Comparison of ENCODE assay signal across 32 cellular contexts in the genomic region with DNA sequence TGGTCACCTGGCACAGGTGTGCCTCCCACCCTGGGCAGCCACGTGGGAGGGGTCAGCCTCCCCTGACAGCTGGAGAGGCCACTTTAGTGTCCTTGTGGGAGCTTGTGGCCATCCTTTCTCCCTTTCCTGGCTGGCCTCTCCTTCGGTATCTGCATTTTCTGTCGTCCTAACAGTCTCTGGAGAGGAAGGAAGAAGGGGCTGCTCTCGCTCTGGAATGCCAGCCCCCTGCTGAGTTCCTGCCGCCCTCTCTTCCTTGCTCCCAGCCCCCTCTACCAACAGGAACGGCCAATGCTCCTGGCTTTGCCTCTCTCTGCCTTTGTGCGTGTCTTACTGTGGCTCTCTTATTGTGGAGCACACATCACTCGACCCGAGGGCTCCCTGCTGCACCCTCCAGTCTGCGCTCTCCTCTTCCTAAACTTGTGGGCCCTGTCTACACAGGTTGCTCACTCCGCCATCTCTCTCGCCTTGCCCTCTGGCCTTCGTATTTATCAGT.
DNase-seq lines count a peak whose midpoint lies in the region; ATAC-seq and TF ChIP-seq lines count a peak whose summit lies in the region.
"Had no signal": no experiment of that assay in that cellular context is flagged by ENCODE, and none has a peak within 500 bp of the region (broad histone marks: within the 10 kb centered on the region; RNA-seq: fewer than 3 reads in every experiment).

No MANE protein-coding gene starts in this region.

- no peak overlapping the region for H3K4me3 Mint-ChIP-seq in endodermal cell
- H3K4me3 Mint-ChIP-seq: activated naive CD8-positive, alpha-beta T cell treated with anti-CD3 and anti-CD28 coated beads, Interleukin-2, amount 10 ng/mL, durations not matched to agents 7 days and 5 days; dendritic cell treated with granulocyte-macrophage colony-stimulating factor and Interleukin-4, amounts not matched to agents 40 ng/mL and 50 ng/mL, for 4 days; HFFc6; immature natural killer cell; mesothelial cell of epicardium; stimulated activated effector memory CD8-positive, alpha-beta T cell treated with anti-CD3 and anti-CD28 coated beads, Interleukin-12 subunit alpha, Interleukin-12 subunit beta, amount 100 ng/mL, for 72 hours; T-cell had no signal

- H3K36me3 ChIP-seq in endodermal cell (ENCODE audit: control insufficient read depth, insufficient read depth, low read length), result no peaks in the 10 kb centered on the region
- no peaks in the 10 kb centered on the region for H3K36me3 ChIP-seq in mesenchymal stem cell (ENCODE audit: control insufficient read depth in 1 of 2, insufficient read depth in 2 of 2, low read depth in 1 of 2, low read length in 2 of 2)
- H3K36me3 ChIP-seq in upper lobe of right lung, result no peaks in the 10 kb centered on the region
- H3K36me3 ChIP-seq in trophoblast cell (ENCODE audit: control insufficient read depth in 1 of 2, insufficient read depth in 2 of 2, low read length in 2 of 2), result no peaks in the 10 kb centered on the region
- H3K36me3 ChIP-seq: transverse colon, WERI-Rb-1 had no signal

- intact Hi-C loops in upper lobe of right lung (cut with DNase I), result no loop called here

- H3K23ac ChIP-seq in mesenchymal stem cell (ENCODE audit: low read length in 2 of 2) (no peak overlapping the region), trophoblast cell (ENCODE audit: low read length) (no peak overlapping the region)

- H4K8ac ChIP-seq in mesenchymal stem cell (ENCODE audit: low read length) (no peak overlapping the region), trophoblast cell (ENCODE audit: low read depth, low read length) (no peak overlapping the region)

- H2AFZ ChIP-seq in mesenchymal stem cell (ENCODE audit: low read depth, low read length) (no peak overlapping the region), trophoblast cell (ENCODE audit: insufficient read depth, low read length, poor library complexity) (no peak overlapping the region)

- H3K36me3 Mint-ChIP-seq in endodermal cell (ENCODE audit: low read depth), result no peaks in the 10 kb centered on the region
- H3K36me3 Mint-ChIP-seq: activated naive CD8-positive, alpha-beta T cell treated with anti-CD3 and anti-CD28 coated beads, Interleukin-2, amount 10 ng/mL, durations not matched to agents 7 days and 5 days; mesothelial cell of epicardium; stimulated activated effector memory CD8-positive, alpha-beta T cell treated with anti-CD3 and anti-CD28 coated beads, Interleukin-12 subunit alpha, Interleukin-12 subunit beta, amount 100 ng/mL, for 72 hours; T-cell had no signal

- peaks cover 14% of the 10 kb centered on the region for H3K4me1 ChIP-seq in endodermal cell (ENCODE audit: control insufficient read depth, insufficient read depth, low read length)
- peaks cover 34% of the 10 kb centered on the region for H3K4me1 ChIP-seq in mesenchymal stem cell (ENCODE audit: control insufficient read depth, insufficient read depth, low read depth, low read length)
- H3K4me1 ChIP-seq in upper lobe of right lung, result no peaks in the 10 kb centered on the region
- H3K4me1 ChIP-seq in trophoblast cell (ENCODE audit: control insufficient read depth in 1 of 2, insufficient read depth in 2 of 2, low read length in 2 of 2), result peaks cover 0 to 11% of the 10 kb centered on the region in 2 experiments

- H3K18ac ChIP-seq in mesenchymal stem cell (ENCODE audit: low read depth in 1 of 2, low read length in 2 of 2), result no peak overlapping the region
- no peak overlapping the region for H3K18ac ChIP-seq in trophoblast cell (ENCODE audit: low read length)

- H3K79me2 ChIP-seq in trophoblast cell (ENCODE audit: control insufficient read depth, insufficient read depth, low read length, poor library complexity), result no peaks in the 10 kb centered on the region

- H3K79me1 ChIP-seq in mesenchymal stem cell (replicated peaks; ENCODE audit: low read length, poor library complexity, severe bottlenecking), result no peaks in the 10 kb centered on the region
- H3K79me1 ChIP-seq in trophoblast cell (ENCODE audit: low read length), result no peaks in the 10 kb centered on the region

- H3K27ac Mint-ChIP-seq in endodermal cell, result peak overlapping the region; percentile 20
- H3K27ac Mint-ChIP-seq: activated naive CD8-positive, alpha-beta T cell treated with anti-CD3 and anti-CD28 coated beads, Interleukin-2, amount 10 ng/mL, durations not matched to agents 7 days and 5 days; CD14-positive monocyte; dendritic cell treated with granulocyte-macrophage colony-stimulating factor and Interleukin-4, amounts not matched to agents 40 ng/mL and 50 ng/mL, for 4 days; HFFc6; immature natural killer cell; mesothelial cell of epicardium; stimulated activated effector memory CD8-positive, alpha-beta T cell treated with anti-CD3 and anti-CD28 coated beads, Interleukin-12 subunit alpha, Interleukin-12 subunit beta, amount 100 ng/mL, for 72 hours; T-cell had no signal

- H3K27ac ChIP-seq in endodermal cell (ENCODE audit: low read depth, low read length) (no peak overlapping the region), mesenchymal stem cell (ENCODE audit: low read length, poor library complexity, severe bottlenecking) (no peak overlapping the region), upper lobe of right lung (no peak overlapping the region), trophoblast cell (ENCODE audit: low read depth, low read length) (no peak overlapping the region)
- H3K27ac ChIP-seq: transverse colon, WERI-Rb-1 had no signal

- no peaks in the 10 kb centered on the region for H3K9me3 Mint-ChIP-seq in endodermal cell
- H3K9me3 Mint-ChIP-seq: activated naive CD8-positive, alpha-beta T cell treated with anti-CD3 and anti-CD28 coated beads, Interleukin-2, amount 10 ng/mL, durations not matched to agents 7 days and 5 days; dendritic cell treated with granulocyte-macrophage colony-stimulating factor and Interleukin-4, amounts not matched to agents 40 ng/mL and 50 ng/mL, for 4 days; HFFc6; mesothelial cell of epicardium; stimulated activated effector memory CD8-positive, alpha-beta T cell treated with anti-CD3 and anti-CD28 coated beads, Interleukin-12 subunit alpha, Interleukin-12 subunit beta, amount 100 ng/mL, for 72 hours; T-cell had no signal

- peaks cover 53% of the 10 kb centered on the region for H3K27me3 Mint-ChIP-seq in endodermal cell (ENCODE audit: insufficient read depth)

- H3K9ac ChIP-seq in endodermal cell (ENCODE audit: extremely low read depth, low read length, poor library complexity, severe bottlenecking) (no peak overlapping the region), mesenchymal stem cell (ENCODE audit: low read length) (no peak overlapping the region), trophoblast cell (ENCODE audit: low read length) (no peak overlapping the region)

- H4K12ac ChIP-seq in trophoblast cell (ENCODE audit: low read depth, low read length), result no peak overlapping the region

- no peak for TF ChIP-seq CTCF in endodermal cell (conservative IDR thresholded peaks at IDR 0.05)
- TF ChIP-seq CTCF in upper lobe of right lung (IDR thresholded peaks at IDR 0.05), result no peak

- DNase-seq in activated effector memory CD4-positive, alpha-beta T cell treated with anti-CD3 and anti-CD28 coated beads, Interleukin-2, amount 50 U/mL, for 16 hours, result peak; percentile 28
- no peak for DNase-seq in activated effector memory CD4-positive, alpha-beta T cell treated with Interleukin-2 at 50 U/mL for 16 hours
- DNase-seq in endodermal cell (peak; percentile 93), mesenchymal stem cell (no peak), upper lobe of right lung (peak; percentile 34), cerebellum (ENCODE audit: low spot score) (no peak), trophoblast cell (no peak)
- DNase-seq: activated CD4-positive, alpha-beta T cell treated with anti-CD3 and anti-CD28 coated beads for 48 hours; activated gamma-delta T cell treated with Interleukin-2 at 50 U/mL for 16 hours; activated naive CD8-positive, alpha-beta T cell treated with anti-CD3 and anti-CD28 coated beads, Interleukin-2, amount 10 ng/mL, durations not matched to agents 7 days and 5 days; aorta; Caco-2; DMS53; glutamatergic neuron; HFFc6; immature natural killer cell; KBM-7; NCI-H1092 treated with DMSO at 0.1 percent for 48 hours; NCI-H1694 treated with DMSO at 0.1 percent for 48 hours; NCI-H510A; occipital lobe; RPMI8226; T-cell; transverse colon; WERI-Rb-1 had no signal

- H3K9me3 ChIP-seq in endodermal cell (ENCODE audit: control insufficient read depth, low read length), result no peaks in the 10 kb centered on the region
- no peaks in the 10 kb centered on the region for H3K9me3 ChIP-seq in mesenchymal stem cell (ENCODE audit: control insufficient read depth, low read length)
- no peaks in the 10 kb centered on the region for H3K9me3 ChIP-seq in upper lobe of right lung
- no peaks in the 10 kb centered on the region for H3K9me3 ChIP-seq in trophoblast cell (ENCODE audit: insufficient read depth, low read depth, low read length)
- H3K9me3 ChIP-seq: Caco-2, transverse colon had no signal

- H3K14ac ChIP-seq in mesenchymal stem cell (ENCODE audit: low read length in 2 of 2) (no peak overlapping the region), trophoblast cell (ENCODE audit: low read length) (no peak overlapping the region)

- H3K4me3 ChIP-seq in endodermal cell (ENCODE audit: low read length) (no peak overlapping the region), mesenchymal stem cell (ENCODE audit: insufficient read depth in 1 of 2, low read depth in 1 of 2, low read length in 2 of 2) (no peak overlapping the region), upper lobe of right lung (no peak overlapping the region), trophoblast cell (ENCODE audit: low read depth, low read length) (no peak overlapping the region)
- H3K4me3 ChIP-seq: transverse colon had no signal

- H4K91ac ChIP-seq in mesenchymal stem cell (ENCODE audit: low read length), result no peak overlapping the region
- no peak overlapping the region for H4K91ac ChIP-seq in trophoblast cell (ENCODE audit: low read depth, low read length)

- no peak for ATAC-seq in upper lobe of right lung
- ATAC-seq in HG02970 (IDR thresholded peaks at IDR 0.05; ENCODE audit: low FRiP score, unreplicated experiment), result no peak
- ATAC-seq: esophagus mucosa; left lobe of liver; stimulated activated effector memory CD8-positive, alpha-beta T cell treated with anti-CD3 and anti-CD28 coated beads, Interleukin-12 subunit alpha, Interleukin-12 subunit beta, amount 100 ng/mL, for 72 hours; T-cell had no signal

- WGBS in endodermal cell (ENCODE audit: insufficient coverage in 1 of 2, insufficient read length in 1 of 2), 2 experiments, result 40 to 51% methylated on average over 10 to 13 of the region's 13 CpGs
- WGBS in mesenchymal stem cell, result 35% methylated on average over 13 of the region's 13 CpGs
- no CpG with 5 or more reads among the region's 13 CpGs for WGBS in trophoblast cell (ENCODE audit: extremely low coverage, insufficient coverage, insufficient read length)

- H2BK120ac ChIP-seq in mesenchymal stem cell (ENCODE audit: low read depth, low read length) (no peak overlapping the region), trophoblast cell (ENCODE audit: insufficient read depth, low read length, poor library complexity) (no peak overlapping the region)

- H2BK12ac ChIP-seq in mesenchymal stem cell (ENCODE audit: low read length in 2 of 2) (no peak overlapping the region), trophoblast cell (ENCODE audit: low read length) (no peak overlapping the region)

- H2BK5ac ChIP-seq in mesenchymal stem cell (ENCODE audit: low read depth, low read length, poor library complexity, severe bottlenecking) (no peak overlapping the region), trophoblast cell (ENCODE audit: low read depth, low read length, poor library complexity) (no peak overlapping the region)

- peaks cover 29% of the 10 kb centered on the region for H3K4me1 Mint-ChIP-seq in endodermal cell
- H3K4me1 Mint-ChIP-seq: activated naive CD8-positive, alpha-beta T cell treated with anti-CD3 and anti-CD28 coated beads, Interleukin-2, amount 10 ng/mL, durations not matched to agents 7 days and 5 days; CD14-positive monocyte; immature natural killer cell; T-cell had no signal

- no peak overlapping the region for H2BK15ac ChIP-seq in mesenchymal stem cell (ENCODE audit: low read depth, poor library complexity, severe bottlenecking)

- H3K4ac ChIP-seq in mesenchymal stem cell (ENCODE audit: low read depth in 1 of 2, low read length in 2 of 2), result no peak overlapping the region
- H3K4ac ChIP-seq in trophoblast cell (ENCODE audit: low read depth, low read length), result no peak overlapping the region

- peak overlapping the region; percentile 17 for H3K4me2 ChIP-seq in mesenchymal stem cell (ENCODE audit: low read length, poor library complexity, severe bottlenecking)
- no peak overlapping the region for H3K4me2 ChIP-seq in trophoblast cell (ENCODE audit: low read length)

- peaks cover 25% of the 10 kb centered on the region for H3K27me3 ChIP-seq in endodermal cell (ENCODE audit: control insufficient read depth, insufficient read depth, low read length, poor library complexity, severe bottlenecking)
- peaks cover 0 to 6% of the 10 kb centered on the region in 2 experiments for H3K27me3 ChIP-seq in mesenchymal stem cell (ENCODE audit: control insufficient read depth in 1 of 2, insufficient read depth in 1 of 2, low read length in 2 of 2)
- H3K27me3 ChIP-seq in upper lobe of right lung, result peaks cover 5% of the 10 kb centered on the region
- H3K27me3 ChIP-seq in trophoblast cell (ENCODE audit: insufficient read depth, low read length), result peaks cover 2% of the 10 kb centered on the region

- no peak overlapping the region for H2AK5ac ChIP-seq in mesenchymal stem cell (ENCODE audit: low read length, severe bottlenecking)
- H2AK5ac ChIP-seq in trophoblast cell (ENCODE audit: low read length), result no peak overlapping the region

Comparison
In these comparisons a context has a peak if more than half of its experiments do, and no peak if none do; other contexts are left out.
1. DNase-seq: peak in activated effector memory CD4-positive, alpha-beta T cell treated with anti-CD3 and anti-CD28 coated beads, Interleukin-2, amount 50 U/mL, for 16 hours (single experiment), endodermal cell (single experiment) and upper lobe of right lung (single experiment); none in activated effector memory CD4-positive, alpha-beta T cell treated with Interleukin-2 at 50 U/mL for 16 hours (single experiment), mesenchymal stem cell (single experiment), cerebellum (single experiment) and trophoblast cell (0 of 2).